Comparison of ENCODE assay signal across 17 cellular contexts in genomic region chr20:4470375-4470774, GRCh38.
A peak's percentile ranks its signal among the peaks of the same experiment; 100 is the strongest.
DNase-seq lines count a peak whose midpoint lies in the region; ATAC-seq and TF ChIP-seq lines count a peak whose summit lies in the region.
"Had no signal": no experiment of that assay in that cellular context is flagged by ENCODE, and none has a peak within 500 bp of the region (broad histone marks: within the 10 kb centered on the region; RNA-seq: fewer than 3 reads in every experiment).

No MANE protein-coding gene starts in this region.

- no peak overlapping the region for H3K4me2 ChIP-seq in hepatocyte

- H3K9me3 ChIP-seq in SJSA1 (replicated peaks) (no peaks in the 10 kb centered on the region), hepatocyte (ENCODE audit: low read depth) (no peaks in the 10 kb centered on the region)
- H3K9me3 ChIP-seq: tibial artery had no signal

- H3K9me2 ChIP-seq in hepatocyte (replicated peaks; ENCODE audit: insufficient read depth): no peaks in the 10 kb centered on the region

- TF ChIP-seq CTCF in hepatocyte (IDR thresholded peaks at IDR 0.05; ENCODE audit: poor library complexity): no peak

- no peaks in the 10 kb centered on the region for H3K36me3 ChIP-seq in SJSA1
- no peaks in the 10 kb centered on the region for H3K36me3 ChIP-seq in hepatocyte (replicated peaks; ENCODE audit: insufficient read depth, low read depth)
- H3K36me3 ChIP-seq: tibial artery had no signal

- H3K4me3 ChIP-seq in SJSA1 (no peak overlapping the region), hepatocyte (no peak overlapping the region)
- H3K4me3 ChIP-seq: tibial artery had no signal

- H3K27me3 ChIP-seq in SJSA1 (replicated peaks) (no peaks in the 10 kb centered on the region), hepatocyte (no peaks in the 10 kb centered on the region)
- H3K27me3 ChIP-seq: tibial artery had no signal

- H3K27ac ChIP-seq in SJSA1 (peak overlapping the region; percentile 71), hepatocyte (peak overlapping the region; percentile 24)
- H3K27ac ChIP-seq: parathyroid adenoma, tibial artery had no signal

- no peaks in the 10 kb centered on the region for H4K20me1 ChIP-seq in hepatocyte (ENCODE audit: insufficient read depth, poor library complexity, severe bottlenecking)

- peaks cover 35% of the 10 kb centered on the region for H3K4me1 ChIP-seq in SJSA1 (replicated peaks)
- no peaks in the 10 kb centered on the region for H3K4me1 ChIP-seq in hepatocyte (ENCODE audit: insufficient read depth)
- H3K4me1 ChIP-seq: parathyroid adenoma had no signal

- DNase-seq in AG08396 (ENCODE audit: low spot score): peak; percentile 53
- DNase-seq in H4 (ENCODE audit: low spot score): peak; percentile 85
- DNase-seq in SJSA1 (ENCODE audit: low read depth in 1 of 2, low spot score in 2 of 2): peak; percentile 53 to 88
- DNase-seq in hepatocyte (ENCODE audit: low spot score): peak; percentile 16
- DNase-seq in D341Med (ENCODE audit: low spot score): no peak
- DNase-seq: activated CD4-positive, alpha-beta T cell treated with anti-CD3 and anti-CD28 coated beads for 36 hours; activated T-cell treated with anti-CD3 and anti-CD28 coated beads, Interleukin-2, amount 50 U/mL, for 72 hours; dermis blood vessel endothelial cell; immature natural killer cell; MV-4-11; NCI-H446 treated with DMSO at 0.1 percent for 48 hours; T-helper 2 cell; tibial artery had no signal

- WGBS in hepatocyte (ENCODE audit: low lambda C conversion rate, missing lambda C conversion rate): 36% methylated on average over 3 of the region's 3 CpGs

- ATAC-seq in GM21381 (IDR thresholded peaks at IDR 0.05; ENCODE audit: unreplicated experiment): no peak
- ATAC-seq in GM18519 (IDR thresholded peaks at IDR 0.05; ENCODE audit: low FRiP score, unreplicated experiment): no peak
- ATAC-seq in HG03025 (IDR thresholded peaks at IDR 0.05; ENCODE audit: low FRiP score, unreplicated experiment): no peak
- ATAC-seq: activated CD4-positive, alpha-beta T cell treated with anti-CD3 and anti-CD28 coated beads for 36 hours; activated T-cell treated with anti-CD3 and anti-CD28 coated beads, Interleukin-2, amount 50 U/mL, for 72 hours had no signal

- no peak overlapping the region for H2AFZ ChIP-seq in hepatocyte
- H2AFZ ChIP-seq: parathyroid adenoma had no signal

- no peaks in the 10 kb centered on the region for H3K79me2 ChIP-seq in hepatocyte
- H3K79me2 ChIP-seq: parathyroid adenoma had no signal
